ENCODE assay signal across 13 cellular contexts in the genomic region with DNA sequence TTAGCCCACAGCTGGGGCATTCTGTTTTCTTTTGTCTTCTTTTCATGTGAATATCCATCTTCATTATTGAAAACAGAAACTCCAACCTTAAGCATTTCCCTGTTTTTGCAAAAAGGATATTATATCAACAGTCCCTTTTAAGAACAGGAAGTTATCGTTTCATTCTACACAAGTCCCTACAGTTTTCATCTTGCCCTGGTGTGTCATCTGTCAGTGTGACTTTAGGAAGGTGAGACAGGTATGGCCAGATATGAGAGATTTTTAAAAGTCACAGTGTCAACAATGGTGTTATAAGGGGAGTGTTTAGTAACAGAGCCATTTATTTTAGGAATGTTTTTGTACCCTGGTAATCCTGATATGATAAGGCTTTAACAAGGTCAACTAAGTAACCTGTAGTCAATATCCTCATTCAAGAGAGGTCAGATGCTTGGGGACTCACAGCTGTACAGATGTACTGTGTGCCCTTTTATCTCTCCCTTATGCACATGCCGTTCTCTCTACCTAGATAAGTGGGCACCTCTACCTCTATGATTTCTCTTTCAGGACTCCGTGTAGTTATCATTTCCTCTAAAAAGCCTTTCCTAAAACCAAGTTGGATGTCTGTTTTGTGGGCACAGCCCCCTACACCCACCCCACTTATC.
DNase-seq lines count a peak whose midpoint lies in the region; ATAC-seq and TF ChIP-seq lines count a peak whose summit lies in the region.
"Had no signal": no experiment of that assay in that cellular context is flagged by ENCODE, and none has a peak within 500 bp of the region (broad histone marks: within the 10 kb centered on the region; RNA-seq: fewer than 3 reads in every experiment).

No MANE protein-coding gene starts in this region.

- no peaks in the 10 kb centered on the region for H3K9me3 Mint-ChIP-seq in CD8-positive, alpha-beta T cell
- peaks cover 3% of the 10 kb centered on the region for H3K9me3 Mint-ChIP-seq in activated naive CD8-positive, alpha-beta T cell treated with anti-CD3 and anti-CD28 coated beads for 36 hours
- H3K9me3 Mint-ChIP-seq in osteocyte (ENCODE audit: unreplicated experiment): no peaks in the 10 kb centered on the region

- peak overlapping the region; percentile 57 for H3K27ac Mint-ChIP-seq in CD8-positive, alpha-beta T cell
- H3K27ac Mint-ChIP-seq in activated naive CD8-positive, alpha-beta T cell treated with anti-CD3 and anti-CD28 coated beads for 36 hours: peak overlapping the region; percentile 36
- H3K27ac Mint-ChIP-seq in osteocyte (ENCODE audit: unreplicated experiment): peak overlapping the region; percentile 32
- H3K27ac Mint-ChIP-seq: WTC11 had no signal

- TF ChIP-seq POLR2A in testis (IDR thresholded peaks at IDR 0.05): no peak

- no peak for DNase-seq in CD8-positive, alpha-beta T cell
- no peak for DNase-seq in activated naive CD8-positive, alpha-beta T cell treated with anti-CD3 and anti-CD28 coated beads for 36 hours
- DNase-seq in osteocyte (ENCODE audit: extremely low spot score, unreplicated experiment) (no peak), testis (no peak), GM13977 (ENCODE audit: low spot score) (no peak)
- DNase-seq: effector CD4-positive, alpha-beta T cell; NCI-H146; Peyer's patch; upper lobe of right lung had no signal

- 48 to 74% methylated on average over 3 of the region's 3 CpGs for WGBS in testis, 2 donors

- peaks cover 80% of the 10 kb centered on the region for H3K4me1 Mint-ChIP-seq in CD8-positive, alpha-beta T cell (ENCODE audit: low read depth)
- H3K4me1 Mint-ChIP-seq in activated naive CD8-positive, alpha-beta T cell treated with anti-CD3 and anti-CD28 coated beads for 36 hours: peaks cover 79% of the 10 kb centered on the region
- peaks cover 17% of the 10 kb centered on the region for H3K4me1 Mint-ChIP-seq in osteocyte (ENCODE audit: unreplicated experiment)

- H3K9me3 ChIP-seq in CD8-positive, alpha-beta T cell (ENCODE audit: low read length): no peaks in the 10 kb centered on the region
- H3K9me3 ChIP-seq in HEK293 (ENCODE audit: control insufficient read depth, insufficient read depth, low read depth, low read length) (no peaks in the 10 kb centered on the region), testis (no peaks in the 10 kb centered on the region)
- H3K9me3 ChIP-seq: Peyer's patch, upper lobe of right lung had no signal

- POLR2A ChIA-PET in CD8-positive, alpha-beta T cell (lab: Charles Lee): interaction anchor here (1.1 kb wide), 2 partner anchors 131 to 235 kb away, joined by 3 to 4 read pairs; partner anchors contain the start of gene VPS4B
- POLR2A ChIA-PET in HEK293 (lab: Yijun Ruan, JAX): no interaction called here

- CTCF ChIA-PET in CD8-positive, alpha-beta T cell (lab: Charles Lee): interaction anchor here (0.8 to 1.5 kb wide), 7 partner anchors 10 to 131 kb away, joined by 3 to 5 read pairs (median 3); no protein-coding TSS in a partner anchor
- CTCF ChIA-PET in HEK293 (lab: Yijun Ruan, JAX): interaction anchor here (2.8 kb wide), 1 partner anchor 131 kb away, joined by 7 read pairs; no protein-coding TSS in a partner anchor

- in situ Hi-C loops in GM13977 (cut with MboI; ENCODE audit: low pct_unique_long_range_greater_than_20kb, low sequenced_read_pairs, unreplicated experiment): no loop called here

- no peaks in the 10 kb centered on the region for H3K27me3 ChIP-seq in CD8-positive, alpha-beta T cell (ENCODE audit: insufficient read depth, low read length)
- no peaks in the 10 kb centered on the region for H3K27me3 ChIP-seq in testis
- H3K27me3 ChIP-seq: Peyer's patch, upper lobe of right lung had no signal

- no peaks in the 10 kb centered on the region for H3K36me3 ChIP-seq in CD8-positive, alpha-beta T cell (ENCODE audit: insufficient read depth, low read length)
- H3K36me3 ChIP-seq in HEK293 (ENCODE audit: control insufficient read depth in 2 of 2, insufficient read depth in 1 of 2, low read length in 2 of 2) (no peaks in the 10 kb centered on the region), testis (ENCODE audit: low read depth, missing control alignments) (no peaks in the 10 kb centered on the region)
- H3K36me3 ChIP-seq: Peyer's patch, upper lobe of right lung had no signal

- peaks cover 54% of the 10 kb centered on the region for H3K4me1 ChIP-seq in CD8-positive, alpha-beta T cell (ENCODE audit: insufficient read depth, low read length)
- H3K4me1 ChIP-seq in HEK293 (ENCODE audit: control insufficient read depth, insufficient read depth, low read length) (peaks cover 52% of the 10 kb centered on the region), testis (peaks cover 7% of the 10 kb centered on the region)
- H3K4me1 ChIP-seq: upper lobe of right lung had no signal

- H3K4me3 Mint-ChIP-seq in CD8-positive, alpha-beta T cell: no peak overlapping the region
- H3K4me3 Mint-ChIP-seq in activated naive CD8-positive, alpha-beta T cell treated with anti-CD3 and anti-CD28 coated beads for 36 hours: no peak overlapping the region
- no peak overlapping the region for H3K4me3 Mint-ChIP-seq in osteocyte (ENCODE audit: unreplicated experiment)
- H3K4me3 Mint-ChIP-seq: WTC11 had no signal

- H3K36me3 Mint-ChIP-seq in CD8-positive, alpha-beta T cell: peaks cover 19% of the 10 kb centered on the region
- peaks cover 48% of the 10 kb centered on the region for H3K36me3 Mint-ChIP-seq in activated naive CD8-positive, alpha-beta T cell treated with anti-CD3 and anti-CD28 coated beads for 36 hours
- no peaks in the 10 kb centered on the region for H3K36me3 Mint-ChIP-seq in osteocyte (ENCODE audit: unreplicated experiment)
- H3K36me3 Mint-ChIP-seq: WTC11 had no signal

- TF ChIP-seq CTCF in CD8-positive, alpha-beta T cell (IDR thresholded peaks at IDR 0.05): no peak
- no peak for TF ChIP-seq CTCF in HEK293 (tag by site-specific recombination; IDR thresholded peaks at IDR 0.05)
- no peak for TF ChIP-seq CTCF in osteocyte (IDR thresholded peaks at IDR 0.05)
- no peak for TF ChIP-seq CTCF in testis (IDR thresholded peaks at IDR 0.05)
- TF ChIP-seq CTCF in GM13977 (IDR thresholded peaks at IDR 0.05; ENCODE audit: extremely low read depth, insufficient read depth, missing control alignments): no peak

- intact Hi-C loops in CD8-positive, alpha-beta T cell (cut with DNase I, micrococcal nuclease): no loop called here
- intact Hi-C loops in testis (cut with DNase I; ENCODE audit: low total_unique reads): no loop called here

- no peaks in the 10 kb centered on the region for H3K27me3 Mint-ChIP-seq in CD8-positive, alpha-beta T cell (ENCODE audit: low read depth)
- no peaks in the 10 kb centered on the region for H3K27me3 Mint-ChIP-seq in activated naive CD8-positive, alpha-beta T cell treated with anti-CD3 and anti-CD28 coated beads for 36 hours
- H3K27me3 Mint-ChIP-seq in osteocyte (ENCODE audit: unreplicated experiment): no peaks in the 10 kb centered on the region

- H3K27ac ChIP-seq in CD8-positive, alpha-beta T cell (ENCODE audit: low read depth, low read length): no peak overlapping the region
- H3K27ac ChIP-seq in HEK293 (ENCODE audit: extremely low read depth, low read depth, low read length) (no peak overlapping the region; the same call in 1 of the 2 replicates), testis (no peak overlapping the region)
- H3K27ac ChIP-seq: upper lobe of right lung had no signal

- ATAC-seq in CD8-positive, alpha-beta T cell: no peak
- ATAC-seq in HG03196 (IDR thresholded peaks at IDR 0.05; ENCODE audit: unreplicated experiment) (no peak), GM21576 (IDR thresholded peaks at IDR 0.05; ENCODE audit: unreplicated experiment) (no peak)
- ATAC-seq: upper lobe of right lung, WTC11 had no signal

- H3K4me3 ChIP-seq in CD8-positive, alpha-beta T cell (ENCODE audit: low read depth, low read length): no peak overlapping the region
- no peak overlapping the region for H3K4me3 ChIP-seq in HEK293 (ENCODE audit: low read depth, low read length)
- no peak overlapping the region for H3K4me3 ChIP-seq in testis
- H3K4me3 ChIP-seq: Peyer's patch, upper lobe of right lung had no signal

TF ChIP-seq in HEK293, 187 proteins besides CTCF, POLR2A, EP300 and RAD21:
- TF ChIP-seq ZNF335 (tag by site-specific recombination; conservative IDR thresholded peaks at IDR 0.05) (peak; percentile 28; the same call in 1 of the 2 replicates), FEZF1 (tag by site-specific recombination; IDR thresholded peaks at IDR 0.05) (no peak)
